Comparison of ENCODE assay signal across 11 cellular contexts in the genomic region with DNA sequence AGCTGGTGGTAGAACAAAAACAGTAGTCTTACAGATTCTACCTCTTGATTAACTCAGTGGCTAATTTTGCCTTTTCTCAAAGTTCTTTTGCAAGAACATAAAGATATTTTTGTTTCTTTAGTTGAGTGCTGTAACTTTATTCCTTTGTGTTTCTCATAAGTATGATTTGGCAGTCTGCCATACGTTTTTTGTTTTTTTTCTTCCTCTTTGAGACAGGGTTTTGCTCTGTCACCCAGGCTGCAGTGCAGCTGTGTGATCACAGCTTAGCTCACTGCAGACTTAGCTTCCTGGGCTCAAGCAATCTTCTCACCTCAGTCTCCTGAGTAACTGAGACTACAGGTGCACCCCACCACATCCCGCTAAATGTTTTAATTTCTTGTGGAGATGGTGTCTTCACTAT. TPM values are rescaled to one million over a fixed set of nuclear protein-coding genes. Genes with fewer than 3 reads are reported as not detected.
A peak's percentile ranks its signal among the peaks of the same experiment; 100 is the strongest.
DNase-seq lines count a peak whose midpoint lies in the region; ATAC-seq, FAIRE-seq and TF ChIP-seq lines count a peak whose summit lies in the region.
"Had no signal": no experiment of that assay in that cellular context is flagged by ENCODE, and none has a peak within 500 bp of the region (broad histone marks: within the 10 kb centered on the region; RNA-seq: fewer than 3 reads in every experiment).

No MANE protein-coding gene starts in this region.

- no TSS peak for BruUV-seq in HCT116 (replicated peaks; lab: Mats Ljungman, UMichigan)

- H3K36me3 ChIP-seq in HCT116 (ENCODE audit: control insufficient read depth in 1 of 2, insufficient read depth in 2 of 2, low read length in 2 of 2) (0 out of 4 replicates have a peak, but pooled peaks cover 0 to 5% of the 10 kb centered on the region in 2 experiments), SK-N-SH (replicated peaks in 1 of 2; ENCODE audit: control insufficient read depth in 1 of 2, insufficient read depth in 2 of 2, low read length in 1 of 2) (peaks cover 3 to 6% of the 10 kb centered on the region in 2 experiments), smooth muscle cell (ENCODE audit: low read depth) (no peaks in the 10 kb centered on the region), kidney (ENCODE audit: control insufficient read depth in 1 of 2, insufficient read depth in 2 of 2, low read length in 2 of 2) (no peaks in the 10 kb centered on the region)

- POLR2A ChIA-PET in A549 (lab: Yijun Ruan, JAX) (interaction anchor here (1.4 kb wide), 1 partner anchor 10 kb away, joined by 7 read pairs; no protein-coding TSS in a partner anchor), HCT116 (lab: Charles Lee) (interaction anchor here (1.2 kb wide), 1 partner anchor 10 kb away, joined by 8 read pairs; no protein-coding TSS in a partner anchor), SK-N-SH (lab: Yijun Ruan, JAX) (no interaction called here)

- H3K9me2 ChIP-seq in HCT116 (ENCODE audit: insufficient read depth) (no peaks in the 10 kb centered on the region), SK-N-SH (no peaks in the 10 kb centered on the region)

- CTCF ChIA-PET in A549 (lab: Yijun Ruan, JAX): interaction anchor here (1.5 to 1.7 kb wide), 2 partner anchors 9 to 12 kb away, joined by 3 to 4 read pairs; no protein-coding TSS in a partner anchor
- CTCF ChIA-PET in HCT116 (lab: Charles Lee): interaction anchor here (0.6 kb wide), 1 partner anchor 174 kb away, joined by 3 read pairs; no protein-coding TSS in a partner anchor
- CTCF ChIA-PET in SK-N-SH (lab: Yijun Ruan, JAX): interaction anchor here (1.1 kb wide), 1 partner anchor 146 kb away, joined by 3 read pairs; no protein-coding TSS in a partner anchor

- H4K20me1 ChIP-seq in HCT116 (ENCODE audit: insufficient read depth) (no peaks in the 10 kb centered on the region), SK-N-SH (ENCODE audit: insufficient read depth) (0 out of 2 replicates have a peak, but pooled peaks cover 3% of the 10 kb centered on the region), smooth muscle cell (ENCODE audit: low read depth) (no peaks in the 10 kb centered on the region)

- H3K27ac ChIP-seq in A549 (peak overlapping the region in 1 of 2 experiments; percentile 24; a peak in 1 of 6 replicates), HCT116 (ENCODE audit: low read depth, low read length) (no peak overlapping the region), SK-N-SH (ENCODE audit: low read depth in 2 of 2, low read length in 1 of 2) (peak overlapping the region in 1 of 2 experiments; percentile 54; a peak in 2 of 4 replicates), smooth muscle cell (ENCODE audit: low read depth) (no peak overlapping the region), kidney (ENCODE audit: low read depth in 2 of 2, low read length in 2 of 2) (no peak overlapping the region)

- H3K79me2 ChIP-seq in HCT116 (ENCODE audit: insufficient read depth, low read length) (peaks cover 15% of the 10 kb centered on the region), SK-N-SH (ENCODE audit: insufficient read depth) (no peaks in the 10 kb centered on the region), smooth muscle cell (ENCODE audit: low read depth) (no peaks in the 10 kb centered on the region)

- FAIRE-seq in A549 (lab: Jason Lieb, UNC): no peak
- no peak for FAIRE-seq in kidney (lab: Jason Lieb, UNC)

- H2AFZ ChIP-seq in HCT116 (ENCODE audit: low read depth, low read length, poor library complexity, severe bottlenecking) (no peak overlapping the region), SK-N-SH (ENCODE audit: low read depth) (no peak overlapping the region), smooth muscle cell (ENCODE audit: low read depth) (no peak overlapping the region)

- H3K9me3 ChIP-seq in A549 (no peaks in the 10 kb centered on the region), HCT116 (ENCODE audit: control insufficient read depth in 1 of 2, insufficient read depth in 1 of 2, low read depth in 1 of 2, low read length in 2 of 2) (no peaks in the 10 kb centered on the region), SK-N-SH (no peaks in the 10 kb centered on the region), smooth muscle cell (replicated peaks; ENCODE audit: low read depth) (no peaks in the 10 kb centered on the region), kidney (ENCODE audit: control insufficient read depth in 1 of 2, low read length in 2 of 2) (no peaks in the 10 kb centered on the region)

- TF ChIP-seq CTCF in A549 (IDR thresholded peaks at IDR 0.05) (no peak), HCT116 (IDR thresholded peaks at IDR 0.05 in 2 of 3, conservative IDR thresholded peaks at IDR 0.05 in 1 of 3; ENCODE audit: borderline replicate concordance in 1 of 3, insufficient read depth in 1 of 3, low read depth in 2 of 3, low read length in 2 of 3) (no peak), SK-N-SH (IDR thresholded peaks at IDR 0.05) (no peak), fibroblast of the aortic adventitia (IDR thresholded peaks at IDR 0.05; ENCODE audit: insufficient read depth, low read length) (no peak), smooth muscle cell (IDR thresholded peaks at IDR 0.05; ENCODE audit: borderline replicate concordance, insufficient read depth, poor library complexity, severe bottlenecking) (no peak), kidney (IDR thresholded peaks at IDR 0.05; ENCODE audit: borderline replicate concordance, extremely low read depth, insufficient read depth) (no peak)

- RAD21 ChIA-PET in HCT116 (lab: Charles Lee; ENCODE audit: low non-redundant PET in 1 of 2, low total read pairs in 2 of 2, uncharacterized antibody in 2 of 2, unreplicated experiment in 2 of 2): no interaction called here

- TF ChIP-seq POLR2A in A549 (IDR thresholded peaks at IDR 0.05; ENCODE audit: low read length) (no peak), HCT116 (IDR thresholded peaks at IDR 0.05; ENCODE audit: borderline replicate concordance, extremely low read depth, insufficient read depth, insufficient read length) (no peak)

- H3F3A ChIP-seq in SK-N-SH (replicated peaks; ENCODE audit: insufficient read depth): peaks cover 22% of the 10 kb centered on the region
- H3F3A ChIP-seq in smooth muscle cell (ENCODE audit: low read depth): no peaks in the 10 kb centered on the region

- TF ChIP-seq RAD21 in A549 (conservative IDR thresholded peaks at IDR 0.05 in 1 of 2, IDR thresholded peaks at IDR 0.05 in 1 of 2): no peak
- no peak for TF ChIP-seq RAD21 in HCT116 (IDR thresholded peaks at IDR 0.05; ENCODE audit: low read depth)
- no peak for TF ChIP-seq RAD21 in SK-N-SH (IDR thresholded peaks at IDR 0.05; ENCODE audit: low read length)

- no peak for TF ChIP-seq EP300 in A549 (IDR thresholded peaks at IDR 0.05)
- no peak for TF ChIP-seq EP300 in SK-N-SH (IDR thresholded peaks at IDR 0.05; ENCODE audit: borderline replicate concordance in 1 of 2, low read depth in 1 of 2, low read length in 1 of 2)

- 50% methylated on average over 2 of the region's 2 CpGs for WGBS in A549 (ENCODE audit: missing lambda C conversion rate)
- 49% methylated on average over 2 of the region's 2 CpGs for WGBS in SK-N-SH (ENCODE audit: low lambda C conversion rate)
- 75% methylated on average over 2 of the region's 2 CpGs for WGBS in smooth muscle cell (ENCODE audit: low lambda C conversion rate)

- H3K27me3 ChIP-seq in HCT116 (ENCODE audit: insufficient read depth, low read length) (no peaks in the 10 kb centered on the region), SK-N-SH (ENCODE audit: insufficient read depth) (no peaks in the 10 kb centered on the region), smooth muscle cell (ENCODE audit: low read depth) (no peaks in the 10 kb centered on the region)

- DNase-seq in A549 (ENCODE audit: low read depth in 1 of 2, low spot score in 1 of 2) (peak in 1 of 2 experiments; percentile 38), HCT116 (ENCODE audit: low read depth, low spot score) (no peak), SK-N-SH (no peak), fibroblast of the aortic adventitia (ENCODE audit: low read depth) (peak; percentile 88), NCI-H748 treated with DMSO at 0.1 percent for 48 hours (lab: John Stamatoyannopoulos, UW) (no peak), smooth muscle cell (lab: John Stamatoyannopoulos, UW; ENCODE audit: unreplicated experiment) (no peak), kidney (no peak), D341Med (ENCODE audit: low spot score) (no peak)
- DNase-seq: activated CD4-positive, alpha-beta T cell treated with anti-CD3 and anti-CD28 coated beads for 4 hours; NCI-H1436; occipital lobe had no signal

- H3K4me1 ChIP-seq in A549 (peaks cover 32% of the 10 kb centered on the region), HCT116 (ENCODE audit: control insufficient read depth in 1 of 2, insufficient read depth in 2 of 2, low read length in 2 of 2) (peaks cover 5 to 37% of the 10 kb centered on the region in 2 experiments), SK-N-SH (ENCODE audit: control insufficient read depth in 1 of 2, insufficient read depth in 2 of 2, low read depth in 1 of 2, low read length in 1 of 2) (peaks cover 3 to 28% of the 10 kb centered on the region in 2 experiments; a peak in 2 of 4 replicates), smooth muscle cell (ENCODE audit: low read depth) (no peaks in the 10 kb centered on the region), kidney (ENCODE audit: control insufficient read depth in 1 of 2, insufficient read depth in 1 of 2, low read depth in 1 of 2, low read length in 2 of 2) (no peaks in the 10 kb centered on the region)

- intact Hi-C loops in HCT116 (cut with micrococcal nuclease): no loop called here
- intact Hi-C loops in kidney (cut with DNase I): no loop called here

- H3K9ac ChIP-seq in HCT116 (ENCODE audit: low read length): no peak overlapping the region
- H3K9ac ChIP-seq in SK-N-SH: no peak overlapping the region
- no peak overlapping the region for H3K9ac ChIP-seq in smooth muscle cell (ENCODE audit: low read depth)
- no peak overlapping the region for H3K9ac ChIP-seq in kidney (ENCODE audit: low read length in 2 of 2)

- ATAC-seq in A549 (peak in 1 of 2 experiments; percentile 68; a peak in 3 of 6 replicates), HCT116 (peak; percentile 62)

- H3K4me3 ChIP-seq in A549: no peak overlapping the region
- H3K4me3 ChIP-seq in HCT116 (replicated peaks in 1 of 2; ENCODE audit: low read depth in 1 of 2, low read length in 2 of 2): no peak overlapping the region
- H3K4me3 ChIP-seq in SK-N-SH (ENCODE audit: low read depth in 2 of 2, low read length in 1 of 2): no peak overlapping the region
- no peak overlapping the region for H3K4me3 ChIP-seq in fibroblast of the aortic adventitia (ENCODE audit: low read depth, low read length)
- no peak overlapping the region for H3K4me3 ChIP-seq in smooth muscle cell
- no peak overlapping the region for H3K4me3 ChIP-seq in kidney (ENCODE audit: low read length in 2 of 2)

- peak overlapping the region; percentile 23 for H3K4me2 ChIP-seq in A549
- H3K4me2 ChIP-seq in HCT116 (ENCODE audit: low read length): peak overlapping the region; percentile 67
- H3K4me2 ChIP-seq in SK-N-SH: peak overlapping the region; percentile 32; the same call in 1 of the 2 replicates
- H3K4me2 ChIP-seq in smooth muscle cell: no peak overlapping the region

RNA-seq across cellular contexts. Expression of a gene that starts 22.4 kb away (rescaled TPM):
- polyA plus RNA-seq in A549 (2011; rRNA removed) (10.9 and 11.7 TPM in 2 replicates), A549 (2017; fragmentation: RNase III; extraction: RNeasy Plus Mini Kit Qiagen cat#74134 plus additional on column Dnase treatment) (4.7 to 4.8 TPM (median 4.7 TPM) in 3 replicates), SK-N-SH (2012; rRNA removed) (4.7 and 6.0 TPM in 2 replicates), smooth muscle cell (5.3 and 7.2 TPM in 2 replicates), kidney (ENCODE audit: insufficient read depth, low read depth, low replicate concordance) (2.4 TPM)
- 1.9 and 2.1 TPM in 2 replicates for polyA plus RNA-seq in A549 (2012; cell fraction: cytosol; rRNA removed)
- polyA plus RNA-seq in A549 (2012; cell fraction: nucleus; rRNA removed): 1.00 and 1.5 TPM in 2 replicates
- polyA minus RNA-seq in A549 (2011; rRNA and poly(A)+ RNA removed): 9.8 and 9.9 TPM in 2 replicates
- total RNA-seq in HCT116 (2021; ENCODE audit: unreplicated experiment) (25.3 TPM), fibroblast of the aortic adventitia (ENCODE audit: low replicate concordance) (4.7 and 10.4 TPM in 2 replicates), smooth muscle cell (11.5 and 12.6 TPM in 2 replicates), kidney (9.9 TPM)
- polyA plus RNA-seq in HCT116 (2012): 9.6 and 9.7 TPM in 2 replicates
- 6.9 and 8.4 TPM in 2 replicates for polyA plus RNA-seq in SK-N-SH (2012; cell fraction: cytosol; rRNA removed)
- 2.6 and 5.7 TPM in 2 replicates for polyA plus RNA-seq in SK-N-SH (2012; cell fraction: nucleus; rRNA removed)
